Comparison of ENCODE assay signal across 17 cellular contexts in the genomic region with DNA sequence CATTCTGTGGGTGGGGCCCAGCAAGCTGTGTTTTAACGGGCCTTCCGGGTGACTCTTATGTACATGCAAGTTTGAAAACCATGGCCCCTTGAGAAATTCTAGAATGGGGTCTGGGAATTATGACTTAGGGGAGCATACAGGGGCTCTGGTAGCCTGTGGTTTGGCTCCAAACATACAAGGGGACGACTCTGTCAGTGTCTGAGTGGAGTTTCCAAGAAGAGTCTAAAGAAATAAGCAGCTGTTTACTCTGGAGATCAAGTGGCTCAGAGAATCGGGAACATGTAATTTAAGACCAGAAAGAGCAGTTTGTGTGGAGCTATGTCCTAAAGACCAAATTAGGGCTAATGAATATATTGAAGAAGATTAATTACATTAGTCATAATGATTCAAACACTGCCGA.
DNase-seq lines count a peak whose midpoint lies in the region; ATAC-seq and TF ChIP-seq lines count a peak whose summit lies in the region.
"Had no signal": no experiment of that assay in that cellular context is flagged by ENCODE, and none has a peak within 500 bp of the region (broad histone marks: within the 10 kb centered on the region; RNA-seq: fewer than 3 reads in every experiment).

No MANE protein-coding gene starts in this region.

- peak overlapping the region; percentile 65 for H2AFZ ChIP-seq in osteoblast (ENCODE audit: low read length)

- no peaks in the 10 kb centered on the region for H3K27me3 ChIP-seq in osteoblast (ENCODE audit: insufficient read depth, low read length)

- H3K4me3 Mint-ChIP-seq in stimulated activated memory B cell treated with anti-CD40 and anti-IgM and Interleukin-4, amounts not matched to agents 10 μg/mL and 1 μg/mL and 100 μg/mL, for 72 hours: no peak overlapping the region
- H3K4me3 Mint-ChIP-seq: CD4-positive, alpha-beta memory T cell; HFFc6 had no signal

- no peaks in the 10 kb centered on the region for H3K36me3 ChIP-seq in osteoblast (ENCODE audit: insufficient read depth, low read length)

- no peak for ATAC-seq in stimulated activated memory B cell treated with anti-CD40 and anti-IgM and Interleukin-4, amounts not matched to agents 10 μg/mL and 1 μg/mL and 100 μg/mL, for 72 hours

- no peak for TF ChIP-seq CTCF in osteoblast (IDR thresholded peaks at IDR 0.05; ENCODE audit: extremely low read depth, low read depth, low read length)

- H3K4me1 Mint-ChIP-seq in stimulated activated memory B cell treated with anti-CD40 and anti-IgM and Interleukin-4, amounts not matched to agents 10 μg/mL and 1 μg/mL and 100 μg/mL, for 72 hours: no peaks in the 10 kb centered on the region
- H3K4me1 Mint-ChIP-seq: CD4-positive, alpha-beta memory T cell had no signal

- no peak overlapping the region for H3K4me3 ChIP-seq in osteoblast (ENCODE audit: insufficient read depth, low read length)

- no peaks in the 10 kb centered on the region for H3K36me3 Mint-ChIP-seq in stimulated activated memory B cell treated with anti-CD40 and anti-IgM and Interleukin-4, amounts not matched to agents 10 μg/mL and 1 μg/mL and 100 μg/mL, for 72 hours
- H3K36me3 Mint-ChIP-seq: CD4-positive, alpha-beta memory T cell had no signal

- no peaks in the 10 kb centered on the region for H3K9me3 ChIP-seq in osteoblast (ENCODE audit: low read depth, low read length)

- H3K9me3 Mint-ChIP-seq in stimulated activated memory B cell treated with anti-CD40 and anti-IgM and Interleukin-4, amounts not matched to agents 10 μg/mL and 1 μg/mL and 100 μg/mL, for 72 hours: no peaks in the 10 kb centered on the region
- H3K9me3 Mint-ChIP-seq: CD4-positive, alpha-beta memory T cell; HFFc6 had no signal

- H3K27me3 Mint-ChIP-seq in stimulated activated memory B cell treated with anti-CD40 and anti-IgM and Interleukin-4, amounts not matched to agents 10 μg/mL and 1 μg/mL and 100 μg/mL, for 72 hours: peaks cover 31% of the 10 kb centered on the region

- no peaks in the 10 kb centered on the region for H4K20me1 ChIP-seq in osteoblast (ENCODE audit: insufficient read depth, low read length)

- H3K4me2 ChIP-seq in osteoblast (ENCODE audit: insufficient read depth, low read length): no peak overlapping the region
- H3K4me2 ChIP-seq: KMS-11 had no signal

- peak; percentile 18 for DNase-seq in DMS153 (lab: John Stamatoyannopoulos, UW)
- no peak for DNase-seq in DMS153 treated with DMSO at 0.1 percent for 48 hours (lab: John Stamatoyannopoulos, UW; ENCODE audit: unreplicated experiment)
- peak; percentile 54 for DNase-seq in LHCN-M2 (ENCODE audit: low read depth)
- peak; percentile 7 for DNase-seq in fibroblast of gingiva (ENCODE audit: low read depth)
- no peak for DNase-seq in osteoblast (ENCODE audit: insufficient read length, low spot score, missing footprints)
- no peak for DNase-seq in medulla oblongata (ENCODE audit: extremely low spot score)
- DNase-seq in activated CD8-positive, alpha-beta memory T cell treated with anti-CD3 and anti-CD28 coated beads, Interleukin-2, amount 50 U/mL, for 4 hours: no peak
- DNase-seq: 8988T; Calu3; CD4-positive, alpha-beta memory T cell; DND-41; HFFc6; NCI-H1092; NCI-H146; NCI-H2081 had no signal

- H3K27ac Mint-ChIP-seq in stimulated activated memory B cell treated with anti-CD40 and anti-IgM and Interleukin-4, amounts not matched to agents 10 μg/mL and 1 μg/mL and 100 μg/mL, for 72 hours: no peak overlapping the region
- H3K27ac Mint-ChIP-seq: CD4-positive, alpha-beta memory T cell; HFFc6 had no signal

- H3K4me1 ChIP-seq in osteoblast (ENCODE audit: insufficient read depth, low read length): no peaks in the 10 kb centered on the region

- H3K79me2 ChIP-seq in osteoblast (ENCODE audit: insufficient read depth, low read length): no peaks in the 10 kb centered on the region

- no peak overlapping the region for H3K27ac ChIP-seq in osteoblast (ENCODE audit: low read depth, low read length)
- H3K27ac ChIP-seq: KMS-11 had no signal

Comparison
In these comparisons a context has a peak if more than half of its experiments do, and no peak if none do; other contexts are left out.
1. DNase-seq: peak in DMS153 (single experiment), LHCN-M2 (single experiment) and fibroblast of gingiva (single experiment); none in DMS153 treated with DMSO at 0.1 percent for 48 hours (single experiment), osteoblast (single experiment), medulla oblongata (single experiment) and activated CD8-positive, alpha-beta memory T cell treated with anti-CD3 and anti-CD28 coated beads, Interleukin-2, amount 50 U/mL, for 4 hours (single experiment).